In genomic region chr5:68088302-68088701, GRCh38 we compare ENCODE assay signal across 24 cellular contexts.
DNase-seq lines count a peak whose midpoint lies in the region; ATAC-seq, FAIRE-seq and TF ChIP-seq lines count a peak whose summit lies in the region.
"Had no signal": no experiment of that assay in that cellular context is flagged by ENCODE, and none has a peak within 500 bp of the region (broad histone marks: within the 10 kb centered on the region; RNA-seq: fewer than 3 reads in every experiment).

No MANE protein-coding gene starts in this region.

- H3K27me3 ChIP-seq in heart right ventricle (no peaks in the 10 kb centered on the region), right atrium auricular region (no peaks in the 10 kb centered on the region), hepatocyte (no peaks in the 10 kb centered on the region)
- H3K27me3 ChIP-seq: upper lobe of right lung had no signal

- TF ChIP-seq CTCF in heart right ventricle (IDR thresholded peaks at IDR 0.05) = no peak
- TF ChIP-seq CTCF in right atrium auricular region (IDR thresholded peaks at IDR 0.05) = no peak
- no peak for TF ChIP-seq CTCF in astrocyte of the cerebellum (IDR thresholded peaks at IDR 0.05; ENCODE audit: low read depth, low read length, missing control alignments)
- no peak for TF ChIP-seq CTCF in hepatocyte (IDR thresholded peaks at IDR 0.05; ENCODE audit: poor library complexity)

- peak overlapping the region; percentile 41 for H3K4me2 ChIP-seq in hepatocyte
- H3K4me2 ChIP-seq: KMS-11 had no signal

- H4K20me1 ChIP-seq in hepatocyte (ENCODE audit: insufficient read depth, poor library complexity, severe bottlenecking) = no peaks in the 10 kb centered on the region

- DNase-seq in heart right ventricle = no peak
- DNase-seq in right atrium auricular region (ENCODE audit: low spot score) = no peak
- DNase-seq in astrocyte of the cerebellum (ENCODE audit: low read depth) = peak; percentile 62
- no peak for DNase-seq in hepatocyte (ENCODE audit: low spot score)
- no peak for DNase-seq in activated gamma-delta T cell (lab: John Stamatoyannopoulos, UW)
- no peak for DNase-seq in GM12892 (ENCODE audit: insufficient read length)
- DNase-seq in activated CD4-positive, alpha-beta T cell treated with anti-CD3 and anti-CD28 coated beads, Interleukin-2, amount 10 ng/mL, durations not matched to agents 24 days and 14 days = no peak
- DNase-seq: activated CD8-positive, alpha-beta memory T cell treated with anti-CD3 and anti-CD28 coated beads, Interleukin-2, amount 10 ng/mL, durations not matched to agents 7 days and 5 days; activated effector memory CD4-positive, alpha-beta T cell treated with anti-CD3 and anti-CD28 coated beads, Interleukin-2, amount 50 U/mL, for 16 hours; Caco-2; NCI-H1417; NCI-H2227 treated with DMSO at 0.1 percent for 48 hours; SHP77; stimulated activated naive CD4-positive, alpha-beta T cell; T-helper 2 cell; upper lobe of right lung had no signal

- H3K9me3 ChIP-seq in heart right ventricle (peaks cover 0 to 9% (median 0%) of the 10 kb centered on the region in 11 donors), right atrium auricular region (peaks cover 0 to 9% of the 10 kb centered on the region in 2 donors), hepatocyte (ENCODE audit: low read depth) (no peaks in the 10 kb centered on the region)
- H3K9me3 ChIP-seq: Caco-2, upper lobe of right lung had no signal

- H3K27me3 Mint-ChIP-seq in activated CD4-positive, alpha-beta T cell treated with anti-CD3 and anti-CD28 coated beads, Interleukin-2, amount 10 ng/mL, durations not matched to agents 24 days and 14 days = no peaks in the 10 kb centered on the region

- H2AFZ ChIP-seq in hepatocyte = no peak overlapping the region

- H3K27ac Mint-ChIP-seq in activated CD4-positive, alpha-beta T cell treated with anti-CD3 and anti-CD28 coated beads, Interleukin-2, amount 10 ng/mL, durations not matched to agents 24 days and 14 days = no peak overlapping the region
- H3K27ac Mint-ChIP-seq: activated CD8-positive, alpha-beta memory T cell treated with anti-CD3 and anti-CD28 coated beads, Interleukin-2, amount 10 ng/mL, durations not matched to agents 7 days and 5 days had no signal

- FAIRE-seq in GM12892 (lab: Jason Lieb, UNC) = no peak
- FAIRE-seq: A204.1, endometrium, GM18507, GM19239, islet of Langerhans had no signal

- 76 to 85% methylated on average over 3 of the region's 3 CpGs for WGBS in heart right ventricle, 2 donors
- 63% methylated on average over 3 of the region's 3 CpGs for WGBS in hepatocyte (ENCODE audit: low lambda C conversion rate, missing lambda C conversion rate)
- 64% methylated on average over 3 of the region's 3 CpGs for WGBS in urinary bladder

- TF ChIP-seq POLR2A in GM12892 (IDR thresholded peaks at IDR 0.05; ENCODE audit: low read depth, low read length) = no peak

- H3K27ac ChIP-seq in heart right ventricle = peak overlapping the region in 1 of 10 donors; percentile 20
- H3K27ac ChIP-seq in right atrium auricular region = no peak overlapping the region
- H3K27ac ChIP-seq in hepatocyte = peak overlapping the region; percentile 49
- peak overlapping the region; percentile 50 for H3K27ac ChIP-seq in urinary bladder (ENCODE audit: low read depth)
- H3K27ac ChIP-seq: KMS-11, upper lobe of right lung had no signal

- H3K9me2 ChIP-seq in hepatocyte (replicated peaks; ENCODE audit: insufficient read depth) = no peaks in the 10 kb centered on the region

- in situ Hi-C loops in astrocyte of the cerebellum (cut with HindIII; ENCODE audit: low sequenced_read_pairs) = no loop called here

- ATAC-seq in heart right ventricle = peak in 5 of 8 donors; percentile 30 to 62 (median 43)
- ATAC-seq: activated CD4-positive, CD25-positive, alpha-beta regulatory T cell treated with anti-CD3 and anti-CD28 coated beads, Interleukin-2, amount 50 U/mL, for 24 hours; activated CD8-positive, alpha-beta memory T cell treated with anti-CD3 and anti-CD28 coated beads, Interleukin-2, amount 10 ng/mL, durations not matched to agents 7 days and 5 days had no signal

- no peak overlapping the region for H3K4me3 ChIP-seq in heart right ventricle
- no peak overlapping the region for H3K4me3 ChIP-seq in right atrium auricular region
- no peak overlapping the region for H3K4me3 ChIP-seq in astrocyte of the cerebellum (ENCODE audit: low read depth, low read length)
- no peak overlapping the region for H3K4me3 ChIP-seq in hepatocyte
- no peak overlapping the region for H3K4me3 ChIP-seq in urinary bladder (ENCODE audit: low read depth, low read length)
- H3K4me3 ChIP-seq: upper lobe of right lung had no signal

- no peaks in the 10 kb centered on the region for H3K36me3 Mint-ChIP-seq in activated CD4-positive, alpha-beta T cell treated with anti-CD3 and anti-CD28 coated beads, Interleukin-2, amount 10 ng/mL, durations not matched to agents 24 days and 14 days (ENCODE audit: low read depth)
- H3K36me3 Mint-ChIP-seq: activated CD8-positive, alpha-beta memory T cell treated with anti-CD3 and anti-CD28 coated beads, Interleukin-2, amount 10 ng/mL, durations not matched to agents 7 days and 5 days had no signal

- H3K36me3 ChIP-seq in heart right ventricle (no peaks in the 10 kb centered on the region), right atrium auricular region (no peaks in the 10 kb centered on the region), hepatocyte (replicated peaks; ENCODE audit: insufficient read depth, low read depth) (no peaks in the 10 kb centered on the region), urinary bladder (ENCODE audit: insufficient read depth) (no peaks in the 10 kb centered on the region)
- H3K36me3 ChIP-seq: upper lobe of right lung had no signal

- H3K4me1 Mint-ChIP-seq in activated CD4-positive, alpha-beta T cell treated with anti-CD3 and anti-CD28 coated beads, Interleukin-2, amount 10 ng/mL, durations not matched to agents 24 days and 14 days = no peaks in the 10 kb centered on the region
- H3K4me1 Mint-ChIP-seq: activated CD8-positive, alpha-beta memory T cell treated with anti-CD3 and anti-CD28 coated beads, Interleukin-2, amount 10 ng/mL, durations not matched to agents 7 days and 5 days had no signal

- intact Hi-C loops in heart right ventricle (cut with DNase I) = no loop called here
- intact Hi-C loops in activated CD4-positive, alpha-beta T cell treated with anti-CD3 and anti-CD28 coated beads, Interleukin-2, amount 10 ng/mL, durations not matched to agents 24 days and 14 days (cut with micrococcal nuclease) = no loop called here

- no peak overlapping the region for H3K4me3 Mint-ChIP-seq in activated CD4-positive, alpha-beta T cell treated with anti-CD3 and anti-CD28 coated beads, Interleukin-2, amount 10 ng/mL, durations not matched to agents 24 days and 14 days
- H3K4me3 Mint-ChIP-seq: activated CD8-positive, alpha-beta memory T cell treated with anti-CD3 and anti-CD28 coated beads, Interleukin-2, amount 10 ng/mL, durations not matched to agents 7 days and 5 days had no signal

- peaks cover 3 to 35% (median 15%) of the 10 kb centered on the region in 9 donors for H3K4me1 ChIP-seq in heart right ventricle
- H3K4me1 ChIP-seq in right atrium auricular region = peaks cover 0 to 24% of the 10 kb centered on the region in 2 donors
- H3K4me1 ChIP-seq in hepatocyte (ENCODE audit: insufficient read depth) = peaks cover 4% of the 10 kb centered on the region
- no peaks in the 10 kb centered on the region for H3K4me1 ChIP-seq in urinary bladder (ENCODE audit: insufficient read depth)
- H3K4me1 ChIP-seq: Caco-2 had no signal

- H3K79me2 ChIP-seq in hepatocyte = no peaks in the 10 kb centered on the region

- no peaks in the 10 kb centered on the region for H3K9me3 Mint-ChIP-seq in activated CD4-positive, alpha-beta T cell treated with anti-CD3 and anti-CD28 coated beads, Interleukin-2, amount 10 ng/mL, durations not matched to agents 24 days and 14 days

Comparison
In these comparisons a context has a peak if more than half of its experiments do, and no peak if none do; other contexts are left out.
1. H3K27ac ChIP-seq: peak in hepatocyte (single experiment) and urinary bladder (single experiment); none in right atrium auricular region (0 of 2).